ENCODE assay signal across 8 cellular contexts in the genomic region with DNA sequence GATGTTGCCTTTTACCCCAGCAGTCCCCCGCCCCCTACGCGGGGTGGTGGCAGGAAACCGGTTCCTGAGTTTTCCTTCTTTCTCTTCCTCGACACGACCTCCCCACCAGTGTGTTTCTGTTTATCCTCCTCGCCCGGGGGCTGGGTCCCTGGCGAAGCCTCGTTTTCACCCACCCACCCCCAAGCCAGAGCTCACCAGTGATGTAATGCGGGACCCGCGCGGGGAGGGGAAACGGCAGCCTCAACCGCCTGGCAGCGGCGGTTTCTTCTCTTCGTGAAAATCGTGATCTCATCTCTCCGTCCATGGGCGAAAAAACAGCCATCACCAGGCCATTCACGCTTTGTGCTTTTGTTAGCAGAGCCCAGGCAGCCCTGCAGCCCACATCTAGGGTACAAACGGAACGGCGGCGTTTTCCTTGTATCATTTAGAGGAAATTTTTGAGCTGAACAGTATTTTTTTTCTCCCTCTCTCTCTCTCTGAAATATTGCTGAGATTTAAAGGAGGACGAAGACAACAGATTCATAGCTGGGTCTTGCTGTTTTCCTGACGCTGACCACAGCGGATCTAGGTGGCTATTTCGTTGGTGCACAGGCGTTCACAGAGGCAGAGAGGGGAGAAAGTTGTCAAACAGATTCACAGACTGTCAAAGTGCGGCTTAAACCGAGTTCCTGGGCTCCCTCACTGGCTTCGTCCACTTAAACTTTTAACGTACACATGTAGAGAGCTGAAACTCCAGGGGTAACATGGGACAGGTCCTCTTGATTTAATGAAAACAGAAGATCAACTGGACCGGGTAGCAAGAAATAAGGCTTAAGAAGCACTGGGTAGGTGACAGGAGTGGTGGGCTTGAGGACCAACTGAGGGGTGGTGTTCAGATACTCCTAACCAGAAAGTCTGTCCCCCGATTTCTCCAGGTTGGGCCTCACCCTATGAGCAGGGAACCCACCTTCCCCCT. TPM values are rescaled to one million over a fixed set of nuclear protein-coding genes. Genes with fewer than 3 reads are reported as not detected.
DNase-seq lines count a peak whose midpoint lies in the region; ATAC-seq, FAIRE-seq and TF ChIP-seq lines count a peak whose summit lies in the region.

No MANE protein-coding gene starts in this region.

- no peak for ATAC-seq in GM18867 (IDR thresholded peaks at IDR 0.05; ENCODE audit: unreplicated experiment)

- H3K4me3 ChIP-seq in KMS-11 (IDR thresholded peaks at IDR 0.05; ENCODE audit: insufficient read depth, low read depth, low read length) (no peak overlapping the region), bronchial epithelial cell (ENCODE audit: low read depth, low read length) (peak overlapping the region; percentile 30), uterus (peak overlapping the region; percentile 28 to 46)

- H3K36me3 ChIP-seq in KMS-11 (ENCODE audit: insufficient read depth) (no peaks in the 10 kb centered on the region), bronchial epithelial cell (ENCODE audit: control insufficient read depth, insufficient read depth, low read length) (no peaks in the 10 kb centered on the region), uterus (no peaks in the 10 kb centered on the region)

- no peaks in the 10 kb centered on the region for H3K9me3 ChIP-seq in uterus

- H3K79me2 ChIP-seq in KMS-11 (ENCODE audit: insufficient read depth, low read depth), result no peaks in the 10 kb centered on the region

- TF ChIP-seq CTCF in KMS-11 (conservative IDR thresholded peaks at IDR 0.05; ENCODE audit: low read depth, low read length) (no peak), bronchial epithelial cell (IDR thresholded peaks at IDR 0.05; ENCODE audit: insufficient read depth, low read length, severe bottlenecking) (no peak), uterus (IDR thresholded peaks at IDR 0.05) (no peak)

- H3K27ac ChIP-seq in KMS-11 (peak overlapping the region; percentile 70), uterus (peak overlapping the region in 1 of 2 donors; percentile 76)

- peaks cover 40% of the 10 kb centered on the region for H3K4me1 ChIP-seq in KMS-11 (ENCODE audit: low read depth, poor library complexity, severe bottlenecking)
- no peaks in the 10 kb centered on the region for H3K4me1 ChIP-seq in uterus

- TF ChIP-seq POLR2A in uterus (IDR thresholded peaks at IDR 0.05), result no peak

- DNase-seq in EH (ENCODE audit: low read depth) (peak; percentile 32), bronchial epithelial cell (ENCODE audit: low read depth) (no peak), lung microvascular endothelial cell (ENCODE audit: low read depth in 2 of 2) (peak; percentile 29 to 36), uterus (peak in 1 of 2 donors; percentile 59), D341Med (ENCODE audit: low spot score) (no peak), SHP77 treated with DMSO at 0.1 percent for 48 hours (lab: John Stamatoyannopoulos, UW) (no peak)

- intact Hi-C loops in uterus (cut with DNase I; ENCODE audit: low total_unique reads), result no loop called here

- H4K20me1 ChIP-seq in KMS-11 (ENCODE audit: insufficient read depth), result no peaks in the 10 kb centered on the region

- no peak for FAIRE-seq in bronchial epithelial cell (lab: Jason Lieb, UNC)

- H3K4me2 ChIP-seq in KMS-11, result peak overlapping the region; percentile 81

- peak overlapping the region; percentile 63 for H3K9ac ChIP-seq in KMS-11

- H3K27me3 ChIP-seq in KMS-11 (ENCODE audit: insufficient read depth, low read depth), result no peaks in the 10 kb centered on the region
- H3K27me3 ChIP-seq in bronchial epithelial cell (ENCODE audit: control insufficient read depth, insufficient read depth, low read length), result peaks cover 16% of the 10 kb centered on the region
- no peaks in the 10 kb centered on the region for H3K27me3 ChIP-seq in uterus

- peak overlapping the region; percentile 51 for H2AFZ ChIP-seq in KMS-11 (ENCODE audit: low read depth)

RNA-seq across cellular contexts. Expression of gene PAX3, which starts 21.9 kb away (rescaled TPM):
- not detected in 2 replicates for total RNA-seq in bronchial epithelial cell
- under 0.01 TPM in 1 of 2 replicates, not detected in the other for total RNA-seq in lung microvascular endothelial cell
- total RNA-seq in uterus, result not detected

Comparison
In these comparisons a context has a peak if more than half of its experiments do, and no peak if none do; other contexts are left out.
1. DNase-seq: peak in EH (single experiment) and lung microvascular endothelial cell (2 of 2); none in bronchial epithelial cell (single experiment), D341Med (single experiment) and SHP77 treated with DMSO at 0.1 percent for 48 hours (single experiment).